10 cellular contexts compared by ENCODE assay signal in the genomic region with DNA sequence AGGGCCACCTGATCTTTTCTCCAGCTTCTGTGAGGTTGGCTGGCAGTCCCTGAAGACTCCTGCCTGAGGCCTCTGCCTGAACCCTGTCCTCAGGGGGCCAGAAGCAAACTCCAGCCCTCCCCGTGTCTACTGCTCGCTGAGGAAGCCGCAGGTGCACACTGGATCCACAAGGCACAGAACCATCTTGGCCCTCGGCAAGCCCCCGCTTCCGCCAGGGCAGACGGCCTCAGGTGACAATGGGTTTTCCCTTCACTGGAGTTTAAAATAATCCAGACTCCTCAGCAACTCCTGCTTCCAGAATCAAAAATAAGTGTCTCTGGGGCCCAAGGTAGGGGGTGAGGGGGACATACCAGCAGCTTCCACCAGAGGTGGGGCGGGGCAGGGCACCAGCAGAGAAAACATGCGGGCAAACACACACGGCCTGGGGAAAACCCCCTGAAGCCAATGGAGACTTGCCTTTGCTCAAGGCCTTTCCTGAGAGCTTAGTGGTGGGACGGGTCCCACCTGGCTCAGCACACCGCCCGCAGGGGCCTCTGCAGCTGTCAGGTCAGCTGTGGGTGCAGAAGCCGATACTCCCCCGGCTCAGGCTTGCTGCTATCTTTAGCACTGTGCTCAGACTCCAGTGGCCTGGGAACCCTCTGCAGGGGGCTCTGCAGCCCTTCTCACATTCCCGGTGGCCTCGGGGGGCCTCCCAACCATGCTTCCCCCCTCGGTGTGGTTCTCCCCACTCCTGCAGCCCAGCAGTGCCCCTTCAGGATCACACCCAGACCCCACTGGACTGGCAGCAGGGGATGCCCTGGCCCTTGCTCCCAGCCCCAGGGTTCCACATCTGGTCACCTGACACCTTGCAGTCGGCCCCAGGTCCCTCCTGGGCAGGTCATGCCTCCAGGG.
DNase-seq lines count a peak whose midpoint lies in the region; ATAC-seq and TF ChIP-seq lines count a peak whose summit lies in the region.
"Had no signal": no experiment of that assay in that cellular context is flagged by ENCODE, and none has a peak within 500 bp of the region (broad histone marks: within the 10 kb centered on the region; RNA-seq: fewer than 3 reads in every experiment).

No MANE protein-coding gene starts in this region.

- H3K4me1 ChIP-seq in ACC112 (ENCODE audit: control insufficient read depth, insufficient read depth, low read length, unreplicated experiment) = peaks cover 27% of the 10 kb centered on the region

- peaks cover 8% of the 10 kb centered on the region; the same call in 1 of the 2 replicates for H3K36me3 ChIP-seq in ACC112 (ENCODE audit: insufficient read depth, low read length)

- CTCF ChIA-PET in HEK293T (lab: Yijun Ruan, JAX) = interaction anchor here (1.0 kb wide), 1 partner anchor 8 kb away, joined by 5 read pairs; no protein-coding TSS in a partner anchor

- H3K4me3 Mint-ChIP-seq in central memory CD8-positive, alpha-beta T cell = peak overlapping the region; percentile 85

- no peak overlapping the region for H2AFZ ChIP-seq in ACC112 (ENCODE audit: low read length, unreplicated experiment)

- peaks cover 14% of the 10 kb centered on the region for H3K79me2 ChIP-seq in ACC112 (ENCODE audit: control insufficient read depth, insufficient read depth, low read length, unreplicated experiment)

- no peaks in the 10 kb centered on the region for H3K9me3 Mint-ChIP-seq in central memory CD8-positive, alpha-beta T cell

- H3K27me3 Mint-ChIP-seq in central memory CD8-positive, alpha-beta T cell = no peaks in the 10 kb centered on the region

- no peak for DNase-seq in central memory CD8-positive, alpha-beta T cell (ENCODE audit: low spot score in 2 of 2)
- DNase-seq in NCI-H187 treated with DMSO at 0.1 percent for 48 hours (lab: John Stamatoyannopoulos, UW) (no peak), HEK293T (ENCODE audit: extremely low spot score) (no peak), epidermal melanocyte (ENCODE audit: insufficient read length, low spot score) (no peak), pons (ENCODE audit: low spot score) (no peak)
- DNase-seq: mammary epithelial cell, NCI-H2227 treated with DMSO at 0.1 percent for 48 hours had no signal

- no peaks in the 10 kb centered on the region for H3K27me3 ChIP-seq in ACC112 (ENCODE audit: insufficient read depth, low read length)

- POLR2A ChIA-PET in HEK293T (lab: Yijun Ruan, JAX) = interaction anchor here (1.2 to 2.0 kb wide), 3 partner anchors 10 to 73 kb away, joined by 4 to 9 read pairs (median 4); no protein-coding TSS in a partner anchor

- no peak overlapping the region for H3K27ac Mint-ChIP-seq in central memory CD8-positive, alpha-beta T cell (ENCODE audit: low read depth)

- peaks cover 22% of the 10 kb centered on the region for H3K36me3 Mint-ChIP-seq in central memory CD8-positive, alpha-beta T cell (ENCODE audit: insufficient read depth)

- peaks cover 7% of the 10 kb centered on the region for H3K4me1 Mint-ChIP-seq in central memory CD8-positive, alpha-beta T cell

- peak overlapping the region; percentile 77 for H3K4me3 ChIP-seq in ACC112 (ENCODE audit: low read depth, low read length)

- ATAC-seq in GM18909 (IDR thresholded peaks at IDR 0.05; ENCODE audit: poor library complexity, unreplicated experiment) = peak; percentile 34
- peak; percentile 25 for ATAC-seq in HG03280 (IDR thresholded peaks at IDR 0.05; ENCODE audit: unreplicated experiment)
- ATAC-seq in central memory CD8-positive, alpha-beta T cell (replicated peaks; ENCODE audit: extremely low read depth, poor library complexity, severe bottlenecking) = no peak

- no peak overlapping the region for H3K27ac ChIP-seq in ACC112 (ENCODE audit: low read depth, low read length)

TF ChIP-seq in HEK293T, 16 proteins besides CTCF, POLR2A, EP300 and RAD21:
- TF ChIP-seq LEF1 (IDR thresholded peaks at IDR 0.05; ENCODE audit: borderline replicate concordance) (no peak), HDGF (IDR thresholded peaks at IDR 0.05; ENCODE audit: borderline replicate concordance) (no peak), TARDBP (IDR thresholded peaks at IDR 0.05) (no peak), BHLHE40 (IDR thresholded peaks at IDR 0.05; ENCODE audit: borderline replicate concordance) (no peak), ZNF384 (IDR thresholded peaks at IDR 0.05) (no peak), SUZ12 (IDR thresholded peaks at IDR 0.05) (no peak), FOXM1 (IDR thresholded peaks at IDR 0.05; ENCODE audit: borderline replicate concordance) (no peak), ARNT (IDR thresholded peaks at IDR 0.05) (no peak), SP1 (IDR thresholded peaks at IDR 0.05) (no peak), PKNOX1 (IDR thresholded peaks at IDR 0.05) (no peak), NFRKB (IDR thresholded peaks at IDR 0.05) (no peak), ELF4 (IDR thresholded peaks at IDR 0.05) (no peak), FOXA1 (IDR thresholded peaks at IDR 0.05) (no peak), CTBP1 (IDR thresholded peaks at IDR 0.05; ENCODE audit: borderline replicate concordance) (no peak)
